ENCODE assay signal across 16 cellular contexts in genomic region chr21:33028271-33028670, GRCh38. TPM values are rescaled to one million over a fixed set of nuclear protein-coding genes. Genes with fewer than 3 reads are reported as not detected.
DNase-seq lines count a peak whose midpoint lies in the region; ATAC-seq and TF ChIP-seq lines count a peak whose summit lies in the region.
"Had no signal": no experiment of that assay in that cellular context is flagged by ENCODE, and none has a peak within 500 bp of the region (broad histone marks: within the 10 kb centered on the region; RNA-seq: fewer than 3 reads in every experiment).

No MANE protein-coding gene starts in this region.

- DNase-seq in activated CD8-positive, alpha-beta T cell treated with anti-CD3 and anti-CD28 coated beads, Interleukin-2, amount 10 ng/mL, durations not matched to agents 7 days and 5 days, result no peak
- no peak for DNase-seq in activated CD8-positive, alpha-beta T cell treated with anti-CD3 and anti-CD28 coated beads for 36 hours
- no peak for DNase-seq in effector memory CD8-positive, alpha-beta T cell
- peak; percentile 48 for DNase-seq in sigmoid colon
- DNase-seq in NCI-H526 (lab: John Stamatoyannopoulos, UW), result no peak
- DNase-seq in cerebellum (ENCODE audit: low spot score), result no peak
- DNase-seq: NCI-H1930, NCI-H524, tibial artery had no signal

- H3K4me3 Mint-ChIP-seq in activated CD8-positive, alpha-beta T cell treated with anti-CD3 and anti-CD28 coated beads, Interleukin-2, amount 10 ng/mL, durations not matched to agents 7 days and 5 days, result peak overlapping the region; percentile 31
- no peak overlapping the region for H3K4me3 Mint-ChIP-seq in activated CD8-positive, alpha-beta T cell treated with anti-CD3 and anti-CD28 coated beads for 36 hours
- peak overlapping the region; percentile 65 to 67 for H3K4me3 Mint-ChIP-seq in effector memory CD8-positive, alpha-beta T cell

- peak overlapping the region; percentile 55 for H3K27ac Mint-ChIP-seq in activated CD8-positive, alpha-beta T cell treated with anti-CD3 and anti-CD28 coated beads, Interleukin-2, amount 10 ng/mL, durations not matched to agents 7 days and 5 days
- H3K27ac Mint-ChIP-seq in activated CD8-positive, alpha-beta T cell treated with anti-CD3 and anti-CD28 coated beads for 36 hours, result no peak overlapping the region
- H3K27ac Mint-ChIP-seq in effector memory CD8-positive, alpha-beta T cell, result no peak overlapping the region

- no peak for TF ChIP-seq POLR2A in sigmoid colon (IDR thresholded peaks at IDR 0.05)

- peaks cover 44 to 100% (median 98%) of the 10 kb centered on the region in 3 donors for H3K27me3 ChIP-seq in sigmoid colon

- H3K27ac ChIP-seq in HEK293 (ENCODE audit: extremely low read depth, low read depth, low read length) (no peak overlapping the region), sigmoid colon (no peak overlapping the region)
- H3K27ac ChIP-seq: tibial artery had no signal

- TF ChIP-seq EP300 in sigmoid colon (IDR thresholded peaks at IDR 0.05), result no peak

- peaks cover 8% of the 10 kb centered on the region for H3K36me3 Mint-ChIP-seq in activated CD8-positive, alpha-beta T cell treated with anti-CD3 and anti-CD28 coated beads, Interleukin-2, amount 10 ng/mL, durations not matched to agents 7 days and 5 days (ENCODE audit: low read depth)
- H3K36me3 Mint-ChIP-seq in activated CD8-positive, alpha-beta T cell treated with anti-CD3 and anti-CD28 coated beads for 36 hours (ENCODE audit: low read depth), result no peaks in the 10 kb centered on the region
- H3K36me3 Mint-ChIP-seq in effector memory CD8-positive, alpha-beta T cell (ENCODE audit: insufficient read depth), result peaks cover 14% of the 10 kb centered on the region

- CTCF ChIA-PET in activated CD8-positive, alpha-beta T cell treated with anti-CD3 and anti-CD28 coated beads, Interleukin-2, amount 10 ng/mL, durations not matched to agents 7 days and 5 days (lab: Charles Lee), result no interaction called here
- CTCF ChIA-PET in activated CD8-positive, alpha-beta T cell treated with anti-CD3 and anti-CD28 coated beads for 36 hours (lab: Charles Lee), result no interaction called here
- CTCF ChIA-PET in HEK293 (lab: Yijun Ruan, JAX), result interaction anchor here (1.0 kb wide), 1 partner anchor 10 kb away, joined by 4 read pairs; no protein-coding TSS in a partner anchor

- H3K4me1 ChIP-seq in HEK293 (ENCODE audit: control insufficient read depth, insufficient read depth, low read length), result no peaks in the 10 kb centered on the region
- peaks cover 0 to 60% (median 48%) of the 10 kb centered on the region in 4 donors for H3K4me1 ChIP-seq in sigmoid colon

- peaks cover 28% of the 10 kb centered on the region for H3K4me1 Mint-ChIP-seq in activated CD8-positive, alpha-beta T cell treated with anti-CD3 and anti-CD28 coated beads, Interleukin-2, amount 10 ng/mL, durations not matched to agents 7 days and 5 days (ENCODE audit: low read depth)
- peaks cover 32% of the 10 kb centered on the region for H3K4me1 Mint-ChIP-seq in activated CD8-positive, alpha-beta T cell treated with anti-CD3 and anti-CD28 coated beads for 36 hours (ENCODE audit: low read depth)
- peaks cover 28 to 33% of the 10 kb centered on the region in 2 donors for H3K4me1 Mint-ChIP-seq in effector memory CD8-positive, alpha-beta T cell (ENCODE audit: low read depth in 2 of 2)

- ATAC-seq in activated CD8-positive, alpha-beta T cell treated with anti-CD3 and anti-CD28 coated beads, Interleukin-2, amount 10 ng/mL, durations not matched to agents 7 days and 5 days, result no peak
- ATAC-seq in activated CD8-positive, alpha-beta T cell treated with anti-CD3 and anti-CD28 coated beads for 36 hours, result no peak
- ATAC-seq in effector memory CD8-positive, alpha-beta T cell (replicated peaks), result no peak
- ATAC-seq in GM21528 (IDR thresholded peaks at IDR 0.05; ENCODE audit: low FRiP score, unreplicated experiment), result no peak
- ATAC-seq: left lobe of liver, Panc1 had no signal

- H3K9me3 ChIP-seq in HEK293 (ENCODE audit: control insufficient read depth, insufficient read depth, low read depth, low read length), result no peaks in the 10 kb centered on the region
- no peaks in the 10 kb centered on the region for H3K9me3 ChIP-seq in sigmoid colon
- H3K9me3 ChIP-seq: tibial artery had no signal

- no peak for TF ChIP-seq CTCF in activated CD8-positive, alpha-beta T cell treated with anti-CD3 and anti-CD28 coated beads for 36 hours (IDR thresholded peaks at IDR 0.05)
- no peak for TF ChIP-seq CTCF in HEK293 (tag by site-specific recombination; IDR thresholded peaks at IDR 0.05)
- TF ChIP-seq CTCF in sigmoid colon (IDR thresholded peaks at IDR 0.05), result no peak

- H3K27me3 Mint-ChIP-seq in activated CD8-positive, alpha-beta T cell treated with anti-CD3 and anti-CD28 coated beads, Interleukin-2, amount 10 ng/mL, durations not matched to agents 7 days and 5 days (ENCODE audit: low read depth), result peaks cover 84% of the 10 kb centered on the region
- peaks cover 77% of the 10 kb centered on the region for H3K27me3 Mint-ChIP-seq in activated CD8-positive, alpha-beta T cell treated with anti-CD3 and anti-CD28 coated beads for 36 hours
- H3K27me3 Mint-ChIP-seq in effector memory CD8-positive, alpha-beta T cell, result peaks cover 84 to 91% of the 10 kb centered on the region in 2 donors

- POLR2A ChIA-PET in activated CD8-positive, alpha-beta T cell treated with anti-CD3 and anti-CD28 coated beads, Interleukin-2, amount 10 ng/mL, durations not matched to agents 7 days and 5 days (lab: Charles Lee), result no interaction called here
- POLR2A ChIA-PET in activated CD8-positive, alpha-beta T cell treated with anti-CD3 and anti-CD28 coated beads for 36 hours (lab: Charles Lee), result no interaction called here
- POLR2A ChIA-PET in HEK293 (lab: Yijun Ruan, JAX), result no interaction called here

- no peaks in the 10 kb centered on the region for H3K9me3 Mint-ChIP-seq in activated CD8-positive, alpha-beta T cell treated with anti-CD3 and anti-CD28 coated beads, Interleukin-2, amount 10 ng/mL, durations not matched to agents 7 days and 5 days (ENCODE audit: insufficient read depth)
- no peaks in the 10 kb centered on the region for H3K9me3 Mint-ChIP-seq in activated CD8-positive, alpha-beta T cell treated with anti-CD3 and anti-CD28 coated beads for 36 hours
- no peaks in the 10 kb centered on the region for H3K9me3 Mint-ChIP-seq in effector memory CD8-positive, alpha-beta T cell

- 5 to 6% methylated on average over 15 of the region's 15 CpGs for WGBS in sigmoid colon, 2 donors

- no peak overlapping the region for H3K4me3 ChIP-seq in HEK293 (ENCODE audit: low read depth, low read length)
- no peak overlapping the region for H3K4me3 ChIP-seq in sigmoid colon
- H3K4me3 ChIP-seq: tibial artery had no signal

- intact Hi-C loops in activated CD8-positive, alpha-beta T cell treated with anti-CD3 and anti-CD28 coated beads for 36 hours (cut with micrococcal nuclease), result loop anchor here (10.0 kb wide), 1 partner anchor 97 kb away; no protein-coding TSS in a partner anchor
- intact Hi-C loops in sigmoid colon (cut with DNase I), result no loop called here

- no peaks in the 10 kb centered on the region for H3K36me3 ChIP-seq in HEK293 (ENCODE audit: control insufficient read depth in 2 of 2, insufficient read depth in 1 of 2, low read length in 2 of 2)
- H3K36me3 ChIP-seq in sigmoid colon, result no peaks in the 10 kb centered on the region
- H3K36me3 ChIP-seq: tibial artery had no signal

TF ChIP-seq in HEK293, 187 proteins besides CTCF, POLR2A, EP300 and RAD21:
- TF ChIP-seq ZNF561 (tag by site-specific recombination; IDR thresholded peaks at IDR 0.05; ENCODE audit: borderline replicate concordance) (no peak), SCRT2 (tag by site-specific recombination; IDR thresholded peaks at IDR 0.05) (peak; percentile 33; the same call in 1 of the 2 replicates)

RNA-seq across cellular contexts. Expression of gene OLIG2, which starts 2.5 kb away (rescaled TPM):
- total RNA-seq in activated CD8-positive, alpha-beta T cell treated with anti-CD3 and anti-CD28 coated beads, Interleukin-2, amount 10 ng/mL, durations not matched to agents 7 days and 5 days, result not detected
- total RNA-seq in activated CD8-positive, alpha-beta T cell treated with anti-CD3 and anti-CD28 coated beads for 36 hours, result not detected
- total RNA-seq in sigmoid colon (not detected), cerebellum (14.4 TPM)
- polyA plus RNA-seq in sigmoid colon, result not detected
- total RNA-seq: left lobe of liver, M059J, myocyte, pulmonary artery endothelial cell had no signal

RNA-seq across cellular contexts. Expression of gene OLIG1, which starts 41.7 kb away (rescaled TPM):
- total RNA-seq in activated CD8-positive, alpha-beta T cell treated with anti-CD3 and anti-CD28 coated beads, Interleukin-2, amount 10 ng/mL, durations not matched to agents 7 days and 5 days, result not detected
- under 1 TPM in 1 of 2 experiments, not detected in 1; 0.61 TPM for total RNA-seq in activated CD8-positive, alpha-beta T cell treated with anti-CD3 and anti-CD28 coated beads for 36 hours
- total RNA-seq in sigmoid colon (not detected), cerebellum (6.7 TPM)
- polyA plus RNA-seq in sigmoid colon, result not detected
- total RNA-seq: left lobe of liver, M059J, myocyte, pulmonary artery endothelial cell had no signal

Comparison
In these comparisons a context has a peak if more than half of its experiments do, and no peak if none do; other contexts are left out.
1. RNA of gene OLIG2, which starts 2.5 kb away (total RNA-seq): 14.4 TPM in cerebellum (single experiment); not detected in activated CD8-positive, alpha-beta T cell treated with anti-CD3 and anti-CD28 coated beads, Interleukin-2, amount 10 ng/mL, durations not matched to agents 7 days and 5 days, not detected in activated CD8-positive, alpha-beta T cell treated with anti-CD3 and anti-CD28 coated beads for 36 hours and not detected in sigmoid colon; every median in the first group is over 10 times any median in the second.